In the genomic region with DNA sequence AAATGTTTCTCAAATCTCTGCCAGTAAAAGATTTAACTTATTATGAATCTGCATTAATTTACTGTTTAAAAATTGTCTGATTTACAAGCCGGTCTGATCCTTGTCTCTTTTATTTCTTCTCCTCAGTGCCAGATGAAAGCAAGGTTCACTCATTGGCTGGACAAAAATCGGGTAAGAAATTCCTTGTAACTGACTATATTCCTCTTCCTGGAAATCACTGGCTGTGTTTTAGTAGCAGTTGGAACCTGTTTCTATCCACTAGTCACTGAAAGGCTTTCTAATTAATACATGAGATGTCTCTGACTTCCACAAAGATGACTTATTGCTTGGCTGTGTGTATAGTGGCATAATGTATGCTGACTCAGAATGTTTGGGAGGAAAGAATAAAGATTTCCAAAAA, we compare ENCODE assay signal across 15 cellular contexts.
DNase-seq lines count a peak whose midpoint lies in the region; ATAC-seq, FAIRE-seq and TF ChIP-seq lines count a peak whose summit lies in the region.
"Had no signal": no experiment of that assay in that cellular context is flagged by ENCODE, and none has a peak within 500 bp of the region (broad histone marks: within the 10 kb centered on the region; RNA-seq: fewer than 3 reads in every experiment).

No MANE protein-coding gene starts in this region.

- DNase-seq in LHCN-M2 (ENCODE audit: low read depth) (peak; percentile 15), caudate nucleus (lab: John Stamatoyannopoulos, UW) (no peak), right cardiac atrium (no peak), superior temporal gyrus (ENCODE audit: extremely low spot score) (peak; percentile 17), HEK293T (ENCODE audit: extremely low spot score) (no peak), LoVo (ENCODE audit: low spot score) (no peak), HTR-8/SVneo (ENCODE audit: insufficient read length, low spot score) (no peak)
- DNase-seq: activated T-cell treated with anti-CD3 and anti-CD28 coated beads, Interleukin-2, amount 50 U/mL, for 24 hours; adrenal gland; effector CD8-positive, alpha-beta T cell; mucosa of descending colon; NCI-H1105; NCI-H69; SIG-M5 had no signal

- peak; percentile 61 to 73 for ATAC-seq in right cardiac atrium
- ATAC-seq: mucosa of descending colon, WTC11 had no signal

- no peak for FAIRE-seq in HTR-8/SVneo (lab: Jason Lieb, UNC)

- intact Hi-C loops in right cardiac atrium (cut with DNase I): no loop called here

- H3K4me1 ChIP-seq in right cardiac atrium (ENCODE audit: control insufficient read depth, insufficient read depth, low read length): no peaks in the 10 kb centered on the region
- H3K4me1 ChIP-seq: adrenal gland had no signal

- no peaks in the 10 kb centered on the region for H3K27me3 ChIP-seq in right cardiac atrium (ENCODE audit: control insufficient read depth, insufficient read depth)
- H3K27me3 ChIP-seq: adrenal gland had no signal

- 52% methylated on average over 2 of the region's 2 CpGs for WGBS in right cardiac atrium

- H3K27ac ChIP-seq in caudate nucleus (ENCODE audit: low read depth, low read length): peak overlapping the region; percentile 11
- no peak overlapping the region for H3K27ac ChIP-seq in right cardiac atrium (ENCODE audit: low read length)
- H3K27ac ChIP-seq: adrenal gland had no signal

- no peak overlapping the region for H3K4me3 ChIP-seq in right cardiac atrium (ENCODE audit: low read length)
- H3K4me3 ChIP-seq: adrenal gland, mucosa of descending colon had no signal

- CTCF ChIA-PET in HEK293T (lab: Yijun Ruan, JAX): no interaction called here

- POLR2A ChIA-PET in HEK293T (lab: Yijun Ruan, JAX): no interaction called here

- no peaks in the 10 kb centered on the region for H3K9me3 ChIP-seq in right cardiac atrium (ENCODE audit: control insufficient read depth, low read length)
- H3K9me3 ChIP-seq: adrenal gland, mucosa of descending colon had no signal

TF ChIP-seq in HEK293T, 16 proteins besides CTCF, POLR2A, EP300 and RAD21:
- TF ChIP-seq HDGF (IDR thresholded peaks at IDR 0.05; ENCODE audit: borderline replicate concordance) (no peak), FOXM1 (IDR thresholded peaks at IDR 0.05; ENCODE audit: borderline replicate concordance) (no peak), BHLHE40 (IDR thresholded peaks at IDR 0.05; ENCODE audit: borderline replicate concordance) (no peak), ELF4 (IDR thresholded peaks at IDR 0.05) (no peak), SUZ12 (IDR thresholded peaks at IDR 0.05) (no peak), TARDBP (IDR thresholded peaks at IDR 0.05) (no peak), SP1 (IDR thresholded peaks at IDR 0.05) (no peak), LEF1 (IDR thresholded peaks at IDR 0.05; ENCODE audit: borderline replicate concordance) (no peak)

Comparison
In these comparisons a context has a peak if more than half of its experiments do, and no peak if none do; other contexts are left out.
1. DNase-seq: peak in LHCN-M2 (single experiment) and superior temporal gyrus (single experiment); none in caudate nucleus (0 of 61), right cardiac atrium (0 of 3), HEK293T (single experiment), LoVo (single experiment) and HTR-8/SVneo (single experiment).